ENCODE assay signal across 8 cellular contexts in the genomic region with DNA sequence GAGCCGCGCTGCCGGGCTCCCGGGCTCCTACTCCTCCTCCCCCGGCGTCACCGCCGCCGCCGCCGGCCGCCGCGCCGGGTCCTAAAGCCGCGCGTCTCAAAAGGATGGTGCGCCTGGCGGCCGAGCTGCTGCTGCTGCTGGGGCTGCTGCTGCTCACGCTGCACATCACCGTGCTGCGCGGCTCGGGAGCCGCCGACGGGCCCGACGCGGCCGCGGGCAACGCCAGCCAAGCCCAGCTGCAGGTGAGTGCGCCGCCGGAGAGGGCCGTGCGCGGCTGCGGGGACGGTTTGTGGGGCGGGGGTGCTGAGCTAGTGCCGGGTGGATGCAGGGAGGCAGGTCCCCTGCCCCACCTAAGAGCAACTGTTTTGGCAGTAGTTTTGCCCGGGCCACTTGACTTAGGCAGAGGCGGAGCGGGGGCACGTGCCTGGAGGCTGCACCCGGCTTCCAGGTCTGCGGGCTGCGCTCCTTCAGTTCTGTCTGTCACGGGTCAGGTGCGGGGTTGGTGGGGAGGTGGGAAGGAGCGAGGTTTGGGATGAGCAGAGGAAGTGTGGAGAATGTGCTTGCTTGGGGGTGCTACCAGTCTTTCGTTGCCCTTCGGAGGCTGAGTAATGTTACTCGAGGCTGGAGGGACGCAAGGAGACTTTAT. TPM values are rescaled to one million over a fixed set of nuclear protein-coding genes. Genes with fewer than 3 reads are reported as not detected.
DNase-seq lines count a peak whose midpoint lies in the region; ATAC-seq and TF ChIP-seq lines count a peak whose summit lies in the region.

No MANE protein-coding gene starts in this region.

- peak overlapping the region; percentile 91 for H3K4me3 Mint-ChIP-seq in CD4-positive, alpha-beta T cell
- H3K4me3 Mint-ChIP-seq in activated naive CD4-positive, alpha-beta T cell treated with anti-CD3 and anti-CD28 coated beads, Interleukin-2, amount 10 ng/mL, durations not matched to agents 7 days and 5 days = peak overlapping the region; percentile 71

- H3K27ac Mint-ChIP-seq in CD4-positive, alpha-beta T cell = peak overlapping the region; percentile 62
- peak overlapping the region; percentile 56 for H3K27ac Mint-ChIP-seq in activated naive CD4-positive, alpha-beta T cell treated with anti-CD3 and anti-CD28 coated beads, Interleukin-2, amount 10 ng/mL, durations not matched to agents 7 days and 5 days

- H3K23ac ChIP-seq in trophoblast cell (ENCODE audit: low read length) = no peak overlapping the region

- H3K4me3 ChIP-seq in trophoblast cell (ENCODE audit: low read depth, low read length) (peak overlapping the region; percentile 67), urinary bladder (ENCODE audit: low read depth, low read length) (peak overlapping the region; percentile 95)

- WGBS in trophoblast cell (ENCODE audit: extremely low coverage, insufficient coverage, insufficient read length) = no CpG with 5 or more reads among the region's 59 CpGs
- 2% methylated on average over 59 of the region's 59 CpGs for WGBS in urinary bladder

- H3K27me3 ChIP-seq in CD4-positive, alpha-beta T cell (ENCODE audit: control insufficient read depth, insufficient read depth, low read length) = peaks cover 13% of the 10 kb centered on the region
- peaks cover 43% of the 10 kb centered on the region for H3K27me3 ChIP-seq in trophoblast cell (ENCODE audit: insufficient read depth, low read length)

- peaks cover 10 to 16% of the 10 kb centered on the region in 2 experiments for H3K4me1 ChIP-seq in trophoblast cell (ENCODE audit: control insufficient read depth in 1 of 2, insufficient read depth in 2 of 2, low read length in 2 of 2)
- no peaks in the 10 kb centered on the region for H3K4me1 ChIP-seq in urinary bladder (ENCODE audit: insufficient read depth)

- H3K36me3 ChIP-seq in trophoblast cell (ENCODE audit: control insufficient read depth in 1 of 2, insufficient read depth in 2 of 2, low read length in 2 of 2) = no peaks in the 10 kb centered on the region
- H3K36me3 ChIP-seq in urinary bladder (ENCODE audit: insufficient read depth) = no peaks in the 10 kb centered on the region

- intact Hi-C loops in CD4-positive, alpha-beta T cell (cut with DNase I, micrococcal nuclease) = no loop called here
- intact Hi-C loops in head of caudate nucleus (cut with DNase I) = no loop called here

- no peak overlapping the region for H3K27ac ChIP-seq in CD4-positive, alpha-beta T cell (ENCODE audit: low read depth, low read length)
- H3K27ac ChIP-seq in RWPE1 = no peak overlapping the region
- H3K27ac ChIP-seq in trophoblast cell (ENCODE audit: low read depth, low read length) = no peak overlapping the region
- no peak overlapping the region for H3K27ac ChIP-seq in urinary bladder (ENCODE audit: low read depth)

- H4K91ac ChIP-seq in trophoblast cell (ENCODE audit: low read depth, low read length) = no peak overlapping the region

- H3K9ac ChIP-seq in trophoblast cell (ENCODE audit: low read length) = no peak overlapping the region

- H3K14ac ChIP-seq in trophoblast cell (ENCODE audit: low read length) = no peak overlapping the region

- POLR2A ChIA-PET in CD4-positive, alpha-beta T cell (lab: Charles Lee) = interaction anchor here (0.9 to 2.0 kb wide), 7 partner anchors 9 to 57 kb away, joined by 3 to 13 read pairs (median 6); no protein-coding TSS in a partner anchor
- POLR2A ChIA-PET in RWPE1 (lab: Yijun Ruan, JAX; ENCODE audit: low non-redundant PET) = no interaction called here

- H2BK12ac ChIP-seq in trophoblast cell (ENCODE audit: low read length) = no peak overlapping the region

- no peak overlapping the region for H2BK5ac ChIP-seq in trophoblast cell (ENCODE audit: low read depth, low read length, poor library complexity)

- no peak overlapping the region for H2BK120ac ChIP-seq in trophoblast cell (ENCODE audit: insufficient read depth, low read length, poor library complexity)

- no peaks in the 10 kb centered on the region for H3K79me1 ChIP-seq in trophoblast cell (ENCODE audit: low read length)

- H4K12ac ChIP-seq in trophoblast cell (ENCODE audit: low read depth, low read length) = no peak overlapping the region

- peaks cover 21% of the 10 kb centered on the region for H3K4me1 Mint-ChIP-seq in CD4-positive, alpha-beta T cell (ENCODE audit: low read depth)
- H3K4me1 Mint-ChIP-seq in activated naive CD4-positive, alpha-beta T cell treated with anti-CD3 and anti-CD28 coated beads, Interleukin-2, amount 10 ng/mL, durations not matched to agents 7 days and 5 days = peaks cover 21% of the 10 kb centered on the region

- H3K4ac ChIP-seq in trophoblast cell (ENCODE audit: low read depth, low read length) = no peak overlapping the region

- H3K27me3 Mint-ChIP-seq in CD4-positive, alpha-beta T cell = peaks cover 40% of the 10 kb centered on the region
- peaks cover 56% of the 10 kb centered on the region for H3K27me3 Mint-ChIP-seq in activated naive CD4-positive, alpha-beta T cell treated with anti-CD3 and anti-CD28 coated beads, Interleukin-2, amount 10 ng/mL, durations not matched to agents 7 days and 5 days

- H3K9me3 Mint-ChIP-seq in CD4-positive, alpha-beta T cell = no peaks in the 10 kb centered on the region
- H3K9me3 Mint-ChIP-seq in activated naive CD4-positive, alpha-beta T cell treated with anti-CD3 and anti-CD28 coated beads, Interleukin-2, amount 10 ng/mL, durations not matched to agents 7 days and 5 days = peaks cover 3% of the 10 kb centered on the region

- CTCF ChIA-PET in CD4-positive, alpha-beta T cell (lab: Charles Lee) = no interaction called here
- CTCF ChIA-PET in RWPE1 (lab: Yijun Ruan, JAX) = interaction anchor here (0.6 to 1.4 kb wide), 2 partner anchors 10 to 103 kb away, joined by 3 read pairs; no protein-coding TSS in a partner anchor
- CTCF ChIA-PET in activated naive CD4-positive, alpha-beta T cell treated with anti-CD3 and anti-CD28 coated beads, Interleukin-2, amount 10 ng/mL, durations not matched to agents 7 days and 5 days (lab: Charles Lee) = interaction anchor here (0.6 to 2.1 kb wide), 4 partner anchors 40 to 458 kb away, joined by 3 to 7 read pairs (median 4); no protein-coding TSS in a partner anchor

- no peaks in the 10 kb centered on the region for H3K36me3 Mint-ChIP-seq in CD4-positive, alpha-beta T cell (ENCODE audit: low read depth)
- peaks cover 2% of the 10 kb centered on the region for H3K36me3 Mint-ChIP-seq in activated naive CD4-positive, alpha-beta T cell treated with anti-CD3 and anti-CD28 coated beads, Interleukin-2, amount 10 ng/mL, durations not matched to agents 7 days and 5 days

- no peak for TF ChIP-seq CTCF in CD4-positive, alpha-beta T cell (IDR thresholded peaks at IDR 0.05)
- no peak for TF ChIP-seq CTCF in RWPE1 (conservative IDR thresholded peaks at IDR 0.05; ENCODE audit: low read depth)

- no peak overlapping the region for H4K8ac ChIP-seq in trophoblast cell (ENCODE audit: low read depth, low read length)

- DNase-seq in CD4-positive, alpha-beta T cell = peak; percentile 42 to 75 (median 64)
- DNase-seq in RWPE1 (ENCODE audit: low spot score) (peak; percentile 61), head of caudate nucleus (peak in 39 of 42 donors; percentile 6 to 73 (median 42)), trophoblast cell (peak; percentile 63 to 77)
- DNase-seq in activated naive CD4-positive, alpha-beta T cell treated with anti-CD3 and anti-CD28 coated beads, Interleukin-2, amount 10 ng/mL, durations not matched to agents 7 days and 5 days = peak; percentile 80

- H3K79me2 ChIP-seq in trophoblast cell (ENCODE audit: control insufficient read depth, insufficient read depth, low read length, poor library complexity) = no peaks in the 10 kb centered on the region

- H2AK5ac ChIP-seq in trophoblast cell (ENCODE audit: low read length) = no peak overlapping the region

- peak; percentile 83 for ATAC-seq in CD4-positive, alpha-beta T cell (ENCODE audit: poor library complexity)
- peak; percentile 72 for ATAC-seq in GM19395 (IDR thresholded peaks at IDR 0.05; ENCODE audit: unreplicated experiment)
- ATAC-seq in HG03469 (IDR thresholded peaks at IDR 0.05; ENCODE audit: unreplicated experiment) = peak; percentile 88

- H3K4me2 ChIP-seq in trophoblast cell (ENCODE audit: low read length) = peak overlapping the region; percentile 89

- H3K9me3 ChIP-seq in CD4-positive, alpha-beta T cell (ENCODE audit: control insufficient read depth, low read length) = no peaks in the 10 kb centered on the region
- peaks cover 3% of the 10 kb centered on the region for H3K9me3 ChIP-seq in trophoblast cell (ENCODE audit: insufficient read depth, low read depth, low read length)

- peak overlapping the region; percentile 64 for H2AFZ ChIP-seq in trophoblast cell (ENCODE audit: insufficient read depth, low read length, poor library complexity)

- no peak overlapping the region for H3K18ac ChIP-seq in trophoblast cell (ENCODE audit: low read length)

RNA-seq across cellular contexts. Expression of gene ISM1, which starts 0.7 kb away (rescaled TPM):
- 1 to 10 TPM in 1 of 2 experiments, under 1 TPM in 1; 0.87 to 1.1 TPM for total RNA-seq in CD4-positive, alpha-beta T cell
- polyA plus RNA-seq in trophoblast cell (2013) = 1.2 and 1.4 TPM in 2 replicates
- total RNA-seq in urinary bladder = 1.8 TPM
- polyA plus RNA-seq in urinary bladder = 1.4 TPM
